In the genomic region with DNA sequence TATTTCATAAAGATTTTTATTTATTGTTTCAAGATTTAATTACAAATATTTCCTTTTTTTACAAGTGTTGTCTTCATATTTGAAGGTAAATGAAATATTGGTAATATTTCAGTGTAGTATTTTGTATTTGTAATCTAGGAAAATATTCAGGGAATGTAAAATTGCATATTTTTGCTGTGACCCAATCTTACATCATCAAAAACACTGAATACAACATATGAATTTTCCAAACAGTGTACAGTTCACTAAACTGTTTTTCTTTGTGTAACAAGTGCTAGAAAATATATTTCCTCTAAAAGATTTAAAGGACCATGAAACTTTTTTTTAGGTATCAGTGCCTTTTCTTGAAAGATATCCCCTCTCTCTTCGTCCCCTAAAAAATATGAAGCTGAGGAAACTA, we compare ENCODE assay signal across 19 cellular contexts.
"Had no signal": no experiment of that assay in that cellular context is flagged by ENCODE, and none has a peak within 500 bp of the region (broad histone marks: within the 10 kb centered on the region; RNA-seq: fewer than 3 reads in every experiment).

No MANE protein-coding gene starts in this region.

- H3K36me3 ChIP-seq: sigmoid colon had no signal

- H3K36me3 Mint-ChIP-seq: activated CD8-positive, alpha-beta memory T cell treated with anti-CD3 and anti-CD28 coated beads, Interleukin-2, amount 10 ng/mL, durations not matched to agents 7 days and 5 days; activated naive CD8-positive, alpha-beta T cell treated with anti-CD3 and anti-CD28 coated beads, Interleukin-2, amount 10 ng/mL, durations not matched to agents 7 days and 5 days had no signal

- H3K4me1 ChIP-seq: psoas muscle, sigmoid colon, testis had no signal

- H3K27ac ChIP-seq: psoas muscle, sigmoid colon, testis had no signal

- H3K9me3 ChIP-seq: psoas muscle, sigmoid colon, testis had no signal

- H3K9me3 Mint-ChIP-seq: activated naive CD8-positive, alpha-beta T cell treated with anti-CD3 and anti-CD28 coated beads, Interleukin-2, amount 10 ng/mL, durations not matched to agents 7 days and 5 days; dendritic cell treated with granulocyte-macrophage colony-stimulating factor and Interleukin-4, amounts not matched to agents 40 ng/mL and 50 ng/mL, for 4 days; nephron; stimulated activated naive CD8-positive, alpha-beta T cell treated with anti-CD3 and anti-CD28 coated beads, Interleukin-15, amount 100 ng/mL, for 72 hours had no signal

- H3K27ac Mint-ChIP-seq: activated CD8-positive, alpha-beta memory T cell treated with anti-CD3 and anti-CD28 coated beads, Interleukin-2, amount 10 ng/mL, durations not matched to agents 7 days and 5 days; activated naive CD8-positive, alpha-beta T cell treated with anti-CD3 and anti-CD28 coated beads, Interleukin-2, amount 10 ng/mL, durations not matched to agents 7 days and 5 days; dendritic cell treated with granulocyte-macrophage colony-stimulating factor and Interleukin-4, amounts not matched to agents 40 ng/mL and 50 ng/mL, for 4 days; effector memory CD8-positive, alpha-beta T cell; nephron; stimulated activated naive CD8-positive, alpha-beta T cell treated with anti-CD3 and anti-CD28 coated beads, Interleukin-15, amount 100 ng/mL, for 72 hours had no signal

- H3K4me1 Mint-ChIP-seq: activated CD8-positive, alpha-beta memory T cell treated with anti-CD3 and anti-CD28 coated beads, Interleukin-2, amount 10 ng/mL, durations not matched to agents 7 days and 5 days; activated naive CD8-positive, alpha-beta T cell treated with anti-CD3 and anti-CD28 coated beads, Interleukin-2, amount 10 ng/mL, durations not matched to agents 7 days and 5 days; nephron; stimulated activated naive CD8-positive, alpha-beta T cell treated with anti-CD3 and anti-CD28 coated beads, Interleukin-15, amount 100 ng/mL, for 72 hours had no signal

- DNase-seq: activated CD4-positive, alpha-beta T cell treated with anti-CD3 and anti-CD28 coated beads for 1 hour; activated CD4-positive, alpha-beta T cell treated with anti-CD3 and anti-CD28 coated beads, Interleukin-2, amount 50 U/mL, for 48 hours; activated CD8-positive, alpha-beta memory T cell treated with anti-CD3 and anti-CD28 coated beads, Interleukin-2, amount 10 ng/mL, durations not matched to agents 7 days and 5 days; activated gamma-delta T cell treated with Interleukin-2 at 50 U/mL for 16 hours; activated naive CD8-positive, alpha-beta T cell treated with anti-CD3 and anti-CD28 coated beads, Interleukin-2, amount 10 ng/mL, durations not matched to agents 7 days and 5 days; activated T-cell treated with anti-CD3 and anti-CD28 coated beads, Interleukin-2, amount 50 U/mL, for 48 hours; central memory CD4-positive, alpha-beta T cell; effector memory CD8-positive, alpha-beta T cell; erythroblast; occipital lobe; psoas muscle; sigmoid colon; stimulated activated CD4-positive, alpha-beta T cell treated with anti-CD3 and anti-CD28 coated beads, Interleukin-4, amount 100 ng/mL, for 1 hour; stimulated activated naive CD8-positive, alpha-beta T cell treated with anti-CD3 and anti-CD28 coated beads, Interleukin-15, amount 100 ng/mL, for 72 hours; T-helper 2 cell; testis had no signal

- H3K4me3 ChIP-seq: psoas muscle, sigmoid colon, testis had no signal

- H3K4me3 Mint-ChIP-seq: activated CD8-positive, alpha-beta memory T cell treated with anti-CD3 and anti-CD28 coated beads, Interleukin-2, amount 10 ng/mL, durations not matched to agents 7 days and 5 days; activated naive CD8-positive, alpha-beta T cell treated with anti-CD3 and anti-CD28 coated beads, Interleukin-2, amount 10 ng/mL, durations not matched to agents 7 days and 5 days; dendritic cell treated with granulocyte-macrophage colony-stimulating factor and Interleukin-4, amounts not matched to agents 40 ng/mL and 50 ng/mL, for 4 days; effector memory CD8-positive, alpha-beta T cell; nephron; stimulated activated naive CD8-positive, alpha-beta T cell treated with anti-CD3 and anti-CD28 coated beads, Interleukin-15, amount 100 ng/mL, for 72 hours had no signal

- ATAC-seq: activated CD8-positive, alpha-beta memory T cell treated with anti-CD3 and anti-CD28 coated beads, Interleukin-2, amount 10 ng/mL, durations not matched to agents 7 days and 5 days; effector memory CD8-positive, alpha-beta T cell; left lobe of liver; psoas muscle; stimulated activated naive CD8-positive, alpha-beta T cell treated with anti-CD3 and anti-CD28 coated beads, Interleukin-15, amount 100 ng/mL, for 72 hours had no signal

- H3K27me3 Mint-ChIP-seq: activated CD8-positive, alpha-beta memory T cell treated with anti-CD3 and anti-CD28 coated beads, Interleukin-2, amount 10 ng/mL, durations not matched to agents 7 days and 5 days; activated naive CD8-positive, alpha-beta T cell treated with anti-CD3 and anti-CD28 coated beads, Interleukin-2, amount 10 ng/mL, durations not matched to agents 7 days and 5 days; dendritic cell treated with granulocyte-macrophage colony-stimulating factor and Interleukin-4, amounts not matched to agents 40 ng/mL and 50 ng/mL, for 4 days; effector memory CD8-positive, alpha-beta T cell; stimulated activated naive CD8-positive, alpha-beta T cell treated with anti-CD3 and anti-CD28 coated beads, Interleukin-15, amount 100 ng/mL, for 72 hours had no signal

- H3K27me3 ChIP-seq: sigmoid colon, testis had no signal
